ENCODE assay signal across 18 cellular contexts in the genomic region with DNA sequence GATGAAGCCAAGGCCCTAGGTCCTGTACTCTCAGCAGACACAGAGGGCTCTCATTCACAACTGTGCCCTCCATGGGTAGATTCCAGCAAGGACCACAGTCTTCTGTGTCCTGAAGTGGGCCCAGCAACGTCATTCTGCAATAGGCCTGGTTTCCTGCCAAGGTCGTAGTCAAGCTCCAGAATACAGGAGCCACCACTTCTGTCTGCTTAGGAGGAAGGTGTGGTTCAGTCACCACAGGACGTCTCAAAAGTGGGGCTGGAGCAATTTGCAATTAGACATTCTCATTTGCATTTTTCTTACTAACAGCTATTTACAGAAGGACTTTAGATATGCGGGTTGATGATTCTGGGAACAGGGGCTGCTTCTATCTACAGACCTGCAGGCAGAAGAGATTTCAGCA. TPM values are rescaled to one million over a fixed set of nuclear protein-coding genes. Genes with fewer than 3 reads are reported as not detected.
DNase-seq lines count a peak whose midpoint lies in the region; ATAC-seq and TF ChIP-seq lines count a peak whose summit lies in the region.
"Had no signal": no experiment of that assay in that cellular context is flagged by ENCODE, and none has a peak within 500 bp of the region (broad histone marks: within the 10 kb centered on the region; RNA-seq: fewer than 3 reads in every experiment).

No MANE protein-coding gene starts in this region.

- DNase-seq in Jurkat, Clone E6-1 (ENCODE audit: low read depth, low spot score) = peak; percentile 12
- DNase-seq in germinal center (ENCODE audit: low spot score) (peak; percentile 20), lower leg skin (ENCODE audit: low spot score in 2 of 2) (no peak), NCI-H82 treated with DMSO at 0.1 percent for 48 hours (lab: John Stamatoyannopoulos, UW; ENCODE audit: unreplicated experiment) (no peak), SK-N-SH (no peak)
- DNase-seq: activated CD4-positive, alpha-beta T cell treated with anti-CD3 and anti-CD28 coated beads for 48 hours; activated CD8-positive, alpha-beta memory T cell treated with anti-CD3 and anti-CD28 coated beads, Interleukin-2, amount 50 U/mL, for 48 hours; activated naive CD4-positive, alpha-beta T cell; aorta; BE2C; GF-D8; Kasumi-1; NCI-H1417 treated with DMSO at 0.1 percent for 48 hours; NCI-H510A; stimulated activated naive CD4-positive, alpha-beta T cell treated with Interleukin-2 at 50 U/mL for 16 hours; transverse colon had no signal

- no peak overlapping the region for H3K9ac ChIP-seq in SK-N-SH

- H3K27me3 ChIP-seq in SK-N-SH (ENCODE audit: insufficient read depth) = no peaks in the 10 kb centered on the region
- H3K27me3 ChIP-seq: BE2C, transverse colon had no signal

- TF ChIP-seq CTCF in lower leg skin (IDR thresholded peaks at IDR 0.05) (no peak), SK-N-SH (IDR thresholded peaks at IDR 0.05) (no peak)

- ATAC-seq in GM18861 (IDR thresholded peaks at IDR 0.05; ENCODE audit: unreplicated experiment) = peak; percentile 32
- ATAC-seq in GM19467 (IDR thresholded peaks at IDR 0.05; ENCODE audit: unreplicated experiment) = peak; percentile 50

- TF ChIP-seq RAD21 in SK-N-SH (IDR thresholded peaks at IDR 0.05; ENCODE audit: low read length) = no peak

- H3K9me2 ChIP-seq in SK-N-SH = no peaks in the 10 kb centered on the region

- TF ChIP-seq EP300 in SK-N-SH (IDR thresholded peaks at IDR 0.05; ENCODE audit: borderline replicate concordance in 1 of 2, low read depth in 1 of 2, low read length in 1 of 2) = no peak

- H3K4me3 ChIP-seq in Jurkat, Clone E6-1 (ENCODE audit: low read length) = no peak overlapping the region
- H3K4me3 ChIP-seq in lower leg skin (ENCODE audit: low read depth, poor library complexity, severe bottlenecking) = no peak overlapping the region
- no peak overlapping the region for H3K4me3 ChIP-seq in SK-N-SH (ENCODE audit: low read depth in 2 of 2, low read length in 1 of 2)
- H3K4me3 ChIP-seq: transverse colon had no signal

- H4K20me1 ChIP-seq in SK-N-SH (ENCODE audit: insufficient read depth) = no peaks in the 10 kb centered on the region

- H3K36me3 ChIP-seq in SK-N-SH (replicated peaks in 1 of 2; ENCODE audit: control insufficient read depth in 1 of 2, insufficient read depth in 2 of 2, low read length in 1 of 2) = no peaks in the 10 kb centered on the region
- H3K36me3 ChIP-seq: BE2C, transverse colon had no signal

- H3F3A ChIP-seq in SK-N-SH (replicated peaks; ENCODE audit: insufficient read depth) = no peaks in the 10 kb centered on the region

- peak overlapping the region in 1 of 2 experiments; percentile 25; a peak in 1 of 4 replicates for H3K27ac ChIP-seq in SK-N-SH (ENCODE audit: low read depth in 2 of 2, low read length in 1 of 2)
- H3K27ac ChIP-seq: transverse colon had no signal

- intact Hi-C loops in lower leg skin (cut with DNase I; ENCODE audit: low total_unique reads) = no loop called here

- POLR2A ChIA-PET in SK-N-SH (lab: Yijun Ruan, JAX) = no interaction called here

- peaks cover 0 to 18% of the 10 kb centered on the region in 2 experiments; a peak in 2 of 4 replicates for H3K4me1 ChIP-seq in SK-N-SH (ENCODE audit: control insufficient read depth in 1 of 2, insufficient read depth in 2 of 2, low read depth in 1 of 2, low read length in 1 of 2)
- H3K4me1 ChIP-seq: transverse colon had no signal

- CTCF ChIA-PET in SK-N-SH (lab: Yijun Ruan, JAX) = no interaction called here

- TF ChIP-seq POLR2A in lower leg skin (IDR thresholded peaks at IDR 0.05) = no peak

- no peak overlapping the region for H3K4me2 ChIP-seq in SK-N-SH

- H3K79me2 ChIP-seq in SK-N-SH (ENCODE audit: insufficient read depth) = no peaks in the 10 kb centered on the region

- WGBS in lower leg skin, 2 donors = 53 to 59% methylated on average over 4 of the region's 4 CpGs
- WGBS in SK-N-SH (ENCODE audit: low lambda C conversion rate) = 52% methylated on average over 4 of the region's 4 CpGs

- H2AFZ ChIP-seq in SK-N-SH (ENCODE audit: low read depth) = no peak overlapping the region

- H3K9me3 ChIP-seq in SK-N-SH = no peaks in the 10 kb centered on the region
- H3K9me3 ChIP-seq: BE2C, transverse colon had no signal

TF ChIP-seq in SK-N-SH, 30 proteins besides CTCF, POLR2A, EP300 and RAD21:
- TF ChIP-seq SMC3 (IDR thresholded peaks at IDR 0.05; ENCODE audit: low read depth, low read length) = no peak
- TF ChIP-seq FOSL2 (IDR thresholded peaks at IDR 0.05; ENCODE audit: borderline replicate concordance, low read depth) = no peak
- TF ChIP-seq GABPA (IDR thresholded peaks at IDR 0.05; ENCODE audit: low read depth) = no peak
- no peak for TF ChIP-seq FOXJ3 (CRISPR knock-in tag; IDR thresholded peaks at IDR 0.05)
- TF ChIP-seq TCF12 (IDR thresholded peaks at IDR 0.05) = no peak
- no peak for TF ChIP-seq TEAD4 (IDR thresholded peaks at IDR 0.05; ENCODE audit: borderline replicate concordance, insufficient read depth)
- TF ChIP-seq YY1 (IDR thresholded peaks at IDR 0.05; ENCODE audit: low read depth) = no peak
- TF ChIP-seq ELF1 (IDR thresholded peaks at IDR 0.05) = no peak

RNA-seq across cellular contexts. Expression of gene MYRIP, which starts 58.7 kb away (rescaled TPM):
- 0.43 TPM for polyA plus RNA-seq in Jurkat, Clone E6-1 (2012; ENCODE audit: insufficient read depth, insufficient read length)
- total RNA-seq in lower leg skin = 1 to 10 TPM; 1.2 to 2.9 (median 1.5) TPM
- polyA plus RNA-seq in SK-N-SH (2012; rRNA removed) = 1.1 and 1.2 TPM in 2 replicates
- 1.1 and 1.2 TPM in 2 replicates for polyA plus RNA-seq in SK-N-SH (2012; cell fraction: cytosol; rRNA removed)
- 1.3 and 1.6 TPM in 2 replicates for polyA plus RNA-seq in SK-N-SH (2012; cell fraction: nucleus; rRNA removed)

Comparison
In these comparisons a context has a peak if more than half of its experiments do, and no peak if none do; other contexts are left out.
1. DNase-seq: peak in Jurkat, Clone E6-1 (single experiment) and germinal center (single experiment); none in lower leg skin (0 of 2), NCI-H82 treated with DMSO at 0.1 percent for 48 hours (single experiment) and SK-N-SH (single experiment).